Comparison of ENCODE assay signal across 12 cellular contexts in genomic region chr1:228273720-228274451, GRCh38.
DNase-seq lines count a peak whose midpoint lies in the region; ATAC-seq and TF ChIP-seq lines count a peak whose summit lies in the region.
"Had no signal": no experiment of that assay in that cellular context is flagged by ENCODE, and none has a peak within 500 bp of the region (broad histone marks: within the 10 kb centered on the region; RNA-seq: fewer than 3 reads in every experiment).

No MANE protein-coding gene starts in this region.

- CTCF ChIA-PET in T-cell (lab: Charles Lee), result no interaction called here

- no peak overlapping the region for H3K4me3 ChIP-seq in H7 (ENCODE audit: insufficient read depth, low read depth, low read length)
- no peak overlapping the region for H3K4me3 ChIP-seq in retinal pigment epithelial cell (ENCODE audit: low read length)
- H3K4me3 ChIP-seq in gastroesophageal sphincter, result no peak overlapping the region
- H3K4me3 ChIP-seq: SK-N-MC had no signal

- peak; percentile 5 for TF ChIP-seq CTCF in retinal pigment epithelial cell (conservative IDR thresholded peaks at IDR 0.05; ENCODE audit: low read depth, low read length)
- no peak for TF ChIP-seq CTCF in gastroesophageal sphincter (IDR thresholded peaks at IDR 0.05)

- no peak for TF ChIP-seq POLR2A in gastroesophageal sphincter (IDR thresholded peaks at IDR 0.05)

- H3K27me3 ChIP-seq in H7 (ENCODE audit: control insufficient read depth, insufficient read depth, low read length) (peaks cover 3% of the 10 kb centered on the region; the same call in 1 of the 2 replicates), gastroesophageal sphincter (no peaks in the 10 kb centered on the region)
- H3K27me3 ChIP-seq: stomach had no signal

- POLR2A ChIA-PET in T-cell (lab: Charles Lee), result no interaction called here

- H3K36me3 Mint-ChIP-seq in T-cell, result no peaks in the 10 kb centered on the region
- H3K36me3 Mint-ChIP-seq: activated naive CD8-positive, alpha-beta T cell had no signal

- H3K4me1 Mint-ChIP-seq in T-cell, result peaks cover 12 to 21% (median 12%) of the 10 kb centered on the region in 3 donors

- DNase-seq in H7 (peak; percentile 75), T-cell (peak in 2 of 34 experiments; percentile 4 to 13), iPS-NIHi7 (ENCODE audit: extremely low spot score) (peak; percentile 16), retinal pigment epithelial cell (ENCODE audit: low read depth) (no peak)
- DNase-seq: NCI-H1417 treated with DMSO at 0.1 percent for 48 hours, NCI-H345, stomach had no signal

- ATAC-seq in T-cell (replicated peaks in 1 of 4), result no peak
- ATAC-seq in gastroesophageal sphincter, result no peak
- ATAC-seq in GM18907 (IDR thresholded peaks at IDR 0.05; ENCODE audit: unreplicated experiment), result no peak
- no peak for ATAC-seq in GM19023 (IDR thresholded peaks at IDR 0.05; ENCODE audit: unreplicated experiment)

- peak overlapping the region; percentile 78 to 83 (median 78) for H3K4me3 Mint-ChIP-seq in T-cell

- no peak overlapping the region for H3K27ac ChIP-seq in gastroesophageal sphincter
- H3K27ac ChIP-seq: SK-N-MC, stomach had no signal

- H3K27me3 Mint-ChIP-seq in T-cell, result no peaks in the 10 kb centered on the region
- H3K27me3 Mint-ChIP-seq: activated naive CD8-positive, alpha-beta T cell had no signal

- H3K4me1 ChIP-seq in gastroesophageal sphincter, result peaks cover 0 to 39% (median 10%) of the 10 kb centered on the region in 3 donors

- no peaks in the 10 kb centered on the region for H3K9me3 Mint-ChIP-seq in T-cell

- H3K36me3 ChIP-seq in H7 (replicated peaks; ENCODE audit: control insufficient read depth, insufficient read depth, low read length) (no peaks in the 10 kb centered on the region), gastroesophageal sphincter (peaks cover 0 to 35% of the 10 kb centered on the region in 2 donors)

- no peaks in the 10 kb centered on the region for H3K9me3 ChIP-seq in gastroesophageal sphincter
- H3K9me3 ChIP-seq: stomach had no signal

- no peak overlapping the region for H3K27ac Mint-ChIP-seq in T-cell
- H3K27ac Mint-ChIP-seq: activated naive CD8-positive, alpha-beta T cell had no signal

- TF ChIP-seq EP300 in gastroesophageal sphincter (IDR thresholded peaks at IDR 0.05), result no peak

- WGBS in gastroesophageal sphincter (ENCODE audit: low coverage in 1 of 2), 2 donors, result 100% methylated on average over 7 of the region's 39 CpGs; no CpG with 5 or more reads in 1 of the 2 donors
